In the genomic region with DNA sequence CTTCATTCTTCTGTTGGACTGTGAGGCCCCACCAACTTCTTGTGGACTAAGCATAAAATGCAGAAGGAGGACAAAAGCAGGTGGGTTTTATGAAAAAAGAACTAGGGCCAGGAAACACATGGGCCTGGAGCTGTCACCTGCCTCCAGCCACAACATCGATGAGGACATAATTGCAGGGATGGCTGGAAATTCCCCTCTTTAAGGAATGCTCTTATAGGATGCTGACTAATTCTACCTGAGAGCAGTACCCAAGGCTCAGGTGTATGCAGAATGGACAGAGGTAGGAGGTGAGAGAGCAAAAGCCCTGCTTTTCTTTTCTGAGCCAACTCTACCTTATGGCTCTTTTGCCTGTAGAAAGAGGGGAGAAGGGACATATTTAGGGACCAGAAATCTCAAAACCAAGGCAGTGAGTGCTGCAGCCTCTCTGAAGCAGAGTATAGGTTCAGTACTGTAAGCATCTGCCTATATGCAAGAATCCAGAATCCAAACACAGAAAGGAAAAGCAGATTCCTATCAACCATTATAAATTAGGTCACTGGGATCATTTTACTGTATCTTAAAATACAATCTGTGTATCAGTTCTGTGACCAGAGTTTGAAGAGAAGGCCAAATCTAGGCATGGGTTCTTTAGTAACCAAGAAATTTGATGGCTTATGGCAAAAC, we compare ENCODE assay signal across 18 cellular contexts.
DNase-seq lines count a peak whose midpoint lies in the region; ATAC-seq and TF ChIP-seq lines count a peak whose summit lies in the region.
"Had no signal": no experiment of that assay in that cellular context is flagged by ENCODE, and none has a peak within 500 bp of the region (broad histone marks: within the 10 kb centered on the region; RNA-seq: fewer than 3 reads in every experiment).

No MANE protein-coding gene starts in this region.

- no peaks in the 10 kb centered on the region for H3K9me3 ChIP-seq in OCI-LY7 (ENCODE audit: low read length)
- no peaks in the 10 kb centered on the region for H3K9me3 ChIP-seq in upper lobe of right lung
- H3K9me3 ChIP-seq in tibial nerve: no peaks in the 10 kb centered on the region

- peak overlapping the region; percentile 32; the same call in 1 of the 2 replicates for H2AFZ ChIP-seq in OCI-LY7 (ENCODE audit: low read length)
- H2AFZ ChIP-seq: GM23338 had no signal

- no peaks in the 10 kb centered on the region for H4K20me1 ChIP-seq in OCI-LY7 (ENCODE audit: insufficient read depth, low read length)

- H3K9me3 Mint-ChIP-seq in chondrocyte (ENCODE audit: low read depth): no peaks in the 10 kb centered on the region
- H3K9me3 Mint-ChIP-seq: GM23338 had no signal

- H3K4me1 ChIP-seq in OCI-LY7 (ENCODE audit: insufficient read depth, low read length, poor library complexity, severe bottlenecking) (peaks cover 58% of the 10 kb centered on the region), upper lobe of right lung (no peaks in the 10 kb centered on the region), tibial nerve (no peaks in the 10 kb centered on the region)

- BruUV-seq in OCI-LY7 (replicated peaks; lab: Mats Ljungman, UMichigan): no TSS peak

- H3K27me3 ChIP-seq in upper lobe of right lung (no peaks in the 10 kb centered on the region), tibial nerve (no peaks in the 10 kb centered on the region)

- intact Hi-C loops in OCI-LY7 (cut with micrococcal nuclease; ENCODE audit: unreplicated experiment): no loop called here
- intact Hi-C loops in upper lobe of right lung (cut with DNase I): no loop called here

- H3K4me1 Mint-ChIP-seq in chondrocyte (ENCODE audit: low read depth): peaks cover 17% of the 10 kb centered on the region

- 72 to 78% methylated on average over 1 of the region's 1 CpG for WGBS in tibial nerve, 2 donors

- no peak overlapping the region for H3K4me3 Mint-ChIP-seq in chondrocyte (ENCODE audit: unreplicated experiment)
- H3K4me3 Mint-ChIP-seq: CD14-positive monocyte, GM23338 had no signal

- TF ChIP-seq EP300 in tibial nerve (IDR thresholded peaks at IDR 0.05): no peak

- POLR2A ChIA-PET in OCI-LY7 (lab: Charles Lee): interaction anchor here (1.1 to 2.6 kb wide), 7 partner anchors 12 to 205 kb away, joined by 3 to 21 read pairs (median 5); a partner anchor contains a TSS

- peak overlapping the region; percentile 39 for H3K4me2 ChIP-seq in OCI-LY7 (ENCODE audit: low read length)
- H3K4me2 ChIP-seq: GM23338 had no signal

- H3K27ac ChIP-seq in OCI-LY7 (ENCODE audit: low read depth, low read length, poor library complexity, severe bottlenecking) (peak overlapping the region; percentile 21), upper lobe of right lung (no peak overlapping the region), tibial nerve (no peak overlapping the region)
- H3K27ac ChIP-seq: HL-60 had no signal

- H3K4me3 ChIP-seq in OCI-LY7 (ENCODE audit: low read depth, low read length, poor library complexity, severe bottlenecking) (no peak overlapping the region), upper lobe of right lung (no peak overlapping the region), tibial nerve (no peak overlapping the region)
- H3K4me3 ChIP-seq: GM23338, K562 had no signal

- peak; percentile 17 for ATAC-seq in upper lobe of right lung
- no peak for ATAC-seq in HG02759 (IDR thresholded peaks at IDR 0.05; ENCODE audit: unreplicated experiment)
- ATAC-seq: GM23338, K562, Panc1 had no signal

- H3K27me3 Mint-ChIP-seq in chondrocyte (ENCODE audit: low read depth): peaks cover 2% of the 10 kb centered on the region

- H3K36me3 Mint-ChIP-seq in chondrocyte (ENCODE audit: low read depth): peaks cover 1% of the 10 kb centered on the region
- H3K36me3 Mint-ChIP-seq: CD14-positive monocyte had no signal

- no peaks in the 10 kb centered on the region for H3K9me2 ChIP-seq in OCI-LY7 (ENCODE audit: insufficient read depth, low read length)

- no peaks in the 10 kb centered on the region for H3K36me3 ChIP-seq in OCI-LY7 (ENCODE audit: insufficient read depth, low read length)
- H3K36me3 ChIP-seq in upper lobe of right lung: no peaks in the 10 kb centered on the region
- no peaks in the 10 kb centered on the region for H3K36me3 ChIP-seq in tibial nerve

- DNase-seq in NCI-H2171 treated with DMSO at 0.1 percent for 48 hours (lab: John Stamatoyannopoulos, UW) (peak; percentile 1), NCI-H2171 (lab: John Stamatoyannopoulos, UW) (no peak), OCI-LY7 (ENCODE audit: low spot score) (peak; percentile 27), chondrocyte (ENCODE audit: low spot score) (no peak), upper lobe of right lung (no peak), tibial nerve (ENCODE audit: low spot score in 2 of 2) (no peak)
- DNase-seq: DND-41, GF-D8, NCI-H1092, NCI-H1930, NCI-H526, SHP77 had no signal

- no peak for TF ChIP-seq POLR2A in tibial nerve (IDR thresholded peaks at IDR 0.05)

- no peaks in the 10 kb centered on the region for H3K79me2 ChIP-seq in OCI-LY7 (ENCODE audit: insufficient read depth, low read depth, low read length)

- CTCF ChIA-PET in OCI-LY7 (lab: Charles Lee; ENCODE audit: unreplicated experiment): no interaction called here

- TF ChIP-seq CTCF in OCI-LY7 (conservative IDR thresholded peaks at IDR 0.05; ENCODE audit: low read length) (no peak), chondrocyte (IDR thresholded peaks at IDR 0.05) (no peak), upper lobe of right lung (IDR thresholded peaks at IDR 0.05) (no peak), tibial nerve (IDR thresholded peaks at IDR 0.05) (no peak)

- peak overlapping the region; percentile 29 for H3K27ac Mint-ChIP-seq in chondrocyte (ENCODE audit: unreplicated experiment)
- H3K27ac Mint-ChIP-seq: CD14-positive monocyte, GM23338 had no signal

Comparison
In these comparisons a context has a peak if more than half of its experiments do, and no peak if none do; other contexts are left out.
1. DNase-seq: peak in NCI-H2171 treated with DMSO at 0.1 percent for 48 hours (single experiment) and OCI-LY7 (single experiment); none in NCI-H2171 (single experiment), chondrocyte (single experiment), upper lobe of right lung (single experiment) and tibial nerve (0 of 2).